ENCODE assay signal across 24 cellular contexts in genomic region chr20:9520096-9520495, GRCh38. TPM values are rescaled to one million over a fixed set of nuclear protein-coding genes. Genes with fewer than 3 reads are reported as not detected.
"Had no signal": no experiment of that assay in that cellular context is flagged by ENCODE, and none has a peak within 500 bp of the region (broad histone marks: within the 10 kb centered on the region; RNA-seq: fewer than 3 reads in every experiment).

No MANE protein-coding gene starts in this region.

- H3K27ac ChIP-seq: colonic mucosa, gastroesophageal sphincter, pancreas, psoas muscle, right atrium auricular region, spleen, testis, uterus had no signal

- H3K27me3 ChIP-seq: testis, uterus had no signal

- H3K4me3 Mint-ChIP-seq: activated naive CD4-positive, alpha-beta T cell treated with anti-CD3 and anti-CD28 coated beads for 36 hours; activated naive CD8-positive, alpha-beta T cell treated with anti-CD3 and anti-CD28 coated beads, Interleukin-2, amount 10 ng/mL, durations not matched to agents 7 days and 5 days; activated T-cell treated with anti-CD3 and anti-CD28 coated beads, Interleukin-2, amount 50 U/mL, for 72 hours; endodermal cell; natural killer cell had no signal

- H3K9me3 Mint-ChIP-seq: activated naive CD4-positive, alpha-beta T cell treated with anti-CD3 and anti-CD28 coated beads for 36 hours; activated naive CD8-positive, alpha-beta T cell treated with anti-CD3 and anti-CD28 coated beads, Interleukin-2, amount 10 ng/mL, durations not matched to agents 7 days and 5 days; activated T-cell treated with anti-CD3 and anti-CD28 coated beads, Interleukin-2, amount 50 U/mL, for 72 hours; endodermal cell; natural killer cell had no signal

- H3K27ac Mint-ChIP-seq: activated naive CD4-positive, alpha-beta T cell treated with anti-CD3 and anti-CD28 coated beads for 36 hours; activated naive CD8-positive, alpha-beta T cell treated with anti-CD3 and anti-CD28 coated beads, Interleukin-2, amount 10 ng/mL, durations not matched to agents 7 days and 5 days; activated T-cell treated with anti-CD3 and anti-CD28 coated beads, Interleukin-2, amount 50 U/mL, for 72 hours; endodermal cell; natural killer cell had no signal

- H3K4me1 ChIP-seq: colonic mucosa, pancreas, psoas muscle had no signal

- H3K36me3 ChIP-seq: colonic mucosa, gastroesophageal sphincter, pancreas, right atrium auricular region, spleen, uterus had no signal

- ATAC-seq: activated T-cell treated with anti-CD3 and anti-CD28 coated beads, Interleukin-2, amount 50 U/mL, for 72 hours; gastroesophageal sphincter; left ventricle myocardium superior; natural killer cell; pancreas; psoas muscle had no signal

- DNase-seq: activated CD4-positive, alpha-beta T cell treated with anti-CD3 and anti-CD28 coated beads for 4 hours; activated CD4-positive, alpha-beta T cell treated with anti-CD3 and anti-CD28 coated beads, Interleukin-2, amount 50 U/mL, for 48 hours; activated CD4-positive, CD25-positive, alpha-beta regulatory T cell; activated effector memory CD4-positive, alpha-beta T cell treated with Interleukin-2 at 50 U/mL for 16 hours; activated naive CD4-positive, alpha-beta T cell treated with anti-CD3 and anti-CD28 coated beads for 36 hours; activated naive CD8-positive, alpha-beta T cell treated with anti-CD3 and anti-CD28 coated beads, Interleukin-2, amount 10 ng/mL, durations not matched to agents 7 days and 5 days; activated T-cell treated with anti-CD3 and anti-CD28 coated beads, Interleukin-2, amount 50 U/mL, for 72 hours; amniotic stem cell; colonic mucosa; endodermal cell; left ventricle myocardium superior; midbrain; natural killer cell; pancreas; psoas muscle; spleen; stimulated activated CD4-positive, alpha-beta T cell treated with anti-CD3 and anti-CD28 coated beads, Interleukin-4, amount 100 ng/mL, for 1 hour; stimulated activated naive CD4-positive, alpha-beta T cell; testis; trophoblast cell; uterus had no signal

- H3K4me1 Mint-ChIP-seq: natural killer cell had no signal

- H3K36me3 Mint-ChIP-seq: natural killer cell had no signal

- H3K9me3 ChIP-seq: colonic mucosa, gastroesophageal sphincter, pancreas, psoas muscle, right atrium auricular region, spleen, testis, uterus had no signal

- H3K4me3 ChIP-seq: colonic mucosa, gastroesophageal sphincter, pancreas, psoas muscle, right atrium auricular region, spleen, testis, uterus had no signal

RNA-seq across cellular contexts. Expression of gene LAMP5, which starts 5.7 kb away (rescaled TPM):
- total RNA-seq: activated naive CD4-positive, alpha-beta T cell treated with anti-CD3 and anti-CD28 coated beads for 36 hours; activated naive CD8-positive, alpha-beta T cell treated with anti-CD3 and anti-CD28 coated beads, Interleukin-2, amount 10 ng/mL, durations not matched to agents 7 days and 5 days; activated T-cell treated with anti-CD3 and anti-CD28 coated beads, Interleukin-2, amount 50 U/mL, for 72 hours; bronchial epithelial cell; gastroesophageal sphincter; left ventricle myocardium superior; psoas muscle; right atrium auricular region had no signal
